In genomic region chr1:115814685-115815398, GRCh38 we compare ENCODE assay signal across 24 cellular contexts. TPM values are rescaled to one million over a fixed set of nuclear protein-coding genes. Genes with fewer than 3 reads are reported as not detected.
DNase-seq lines count a peak whose midpoint lies in the region; ATAC-seq, FAIRE-seq and TF ChIP-seq lines count a peak whose summit lies in the region.
"Had no signal": no experiment of that assay in that cellular context is flagged by ENCODE, and none has a peak within 500 bp of the region (broad histone marks: within the 10 kb centered on the region; RNA-seq: fewer than 3 reads in every experiment).

No MANE protein-coding gene starts in this region.

- TF ChIP-seq POLR2A in thyroid gland (IDR thresholded peaks at IDR 0.05) (no peak), suprapubic skin (IDR thresholded peaks at IDR 0.05) (no peak)

- no peak overlapping the region for H3K4me3 ChIP-seq in RWPE2 (ENCODE audit: severe bottlenecking)
- no peak overlapping the region for H3K4me3 ChIP-seq in esophagus (ENCODE audit: low read depth in 1 of 2, low read length in 2 of 2)
- H3K4me3 ChIP-seq in keratinocyte (ENCODE audit: control insufficient read depth in 2 of 3, extremely low read depth in 1 of 3, insufficient read depth in 2 of 3, low read depth in 1 of 3, low read length in 3 of 3), result no peak overlapping the region
- no peak overlapping the region for H3K4me3 ChIP-seq in Karpas-422 (ENCODE audit: low read length)
- H3K4me3 ChIP-seq in thyroid gland (replicated peaks in 1 of 3), result no peak overlapping the region
- no peak overlapping the region for H3K4me3 ChIP-seq in suprapubic skin
- H3K4me3 ChIP-seq: A549, GM23248 had no signal

- TF ChIP-seq CTCF in RWPE2 (IDR thresholded peaks at IDR 0.05; ENCODE audit: poor library complexity, severe bottlenecking) (no peak), keratinocyte (optimal IDR thresholded peaks at IDR 0.05 in 1 of 3, IDR thresholded peaks at IDR 0.05 in 1 of 3, conservative IDR thresholded peaks at IDR 0.05 in 1 of 3; ENCODE audit: extremely low read depth in 1 of 3, insufficient read depth in 2 of 3, low read length in 3 of 3) (no peak), thyroid gland (IDR thresholded peaks at IDR 0.05) (no peak), suprapubic skin (IDR thresholded peaks at IDR 0.05) (no peak)

- ATAC-seq in RWPE2 (ENCODE audit: low read depth), result peak; percentile 72
- ATAC-seq: A549; CD8-positive, alpha-beta T cell; HCT116 had no signal

- TF ChIP-seq EP300 in suprapubic skin (IDR thresholded peaks at IDR 0.05), result no peak

- no peaks in the 10 kb centered on the region for H3K79me2 ChIP-seq in keratinocyte (ENCODE audit: control insufficient read depth, insufficient read depth, low read length)
- H3K79me2 ChIP-seq in Karpas-422 (ENCODE audit: low read length), result no peaks in the 10 kb centered on the region

- intact Hi-C loops in thyroid gland (cut with DNase I), result no loop called here

- FAIRE-seq in keratinocyte (lab: Jason Lieb, UNC) (peak; percentile 95), urothelium cell line (lab: Jason Lieb, UNC) (peak; percentile 59)
- FAIRE-seq: A549, D721Med, G401.6, GM12891, GM19239, H54 had no signal

- H3K27me3 ChIP-seq in RWPE2 (ENCODE audit: insufficient read depth, poor library complexity, severe bottlenecking) (no peaks in the 10 kb centered on the region), esophagus (ENCODE audit: control insufficient read depth in 1 of 2, insufficient read depth in 2 of 2, low read length in 2 of 2) (no peaks in the 10 kb centered on the region), keratinocyte (ENCODE audit: control insufficient read depth, extremely low read depth, insufficient read depth, low read length) (no peaks in the 10 kb centered on the region), Karpas-422 (ENCODE audit: low read length) (no peaks in the 10 kb centered on the region), thyroid gland (no peaks in the 10 kb centered on the region), suprapubic skin (no peaks in the 10 kb centered on the region)

- H3K9me1 ChIP-seq in keratinocyte (ENCODE audit: control insufficient read depth, extremely low read depth, insufficient read depth, low read length), result no peaks in the 10 kb centered on the region

- dilution Hi-C loops in keratinocyte (cut with MboI; ENCODE audit: extremely low pct_ligation_motif_present, low sequenced_read_pairs), result loop anchor here (25.0 kb wide), 1 partner anchor 172 kb away; the partner anchor contains the start of gene SLC22A15

- H3K4me2 ChIP-seq in keratinocyte (ENCODE audit: control insufficient read depth, extremely low read depth, insufficient read depth, low read depth, low read length) (peak overlapping the region; percentile 43), Karpas-422 (ENCODE audit: low read depth, low read length, poor library complexity, severe bottlenecking) (no peak overlapping the region)
- H3K4me2 ChIP-seq: A549 had no signal

- H4K20me1 ChIP-seq in keratinocyte (ENCODE audit: control insufficient read depth, extremely low read depth, insufficient read depth, low read length), result no peaks in the 10 kb centered on the region
- H4K20me1 ChIP-seq in Karpas-422 (ENCODE audit: insufficient read depth, low read depth, low read length), result no peaks in the 10 kb centered on the region

- H3K9me3 ChIP-seq in RWPE2 (ENCODE audit: severe bottlenecking) (peaks cover 2% of the 10 kb centered on the region), esophagus (ENCODE audit: control insufficient read depth in 2 of 2, insufficient read depth in 1 of 2, low read depth in 1 of 2, low read length in 1 of 2) (no peaks in the 10 kb centered on the region), keratinocyte (ENCODE audit: control insufficient read depth, low read depth, low read length) (no peaks in the 10 kb centered on the region), Karpas-422 (ENCODE audit: low read length) (no peaks in the 10 kb centered on the region), thyroid gland (no peaks in the 10 kb centered on the region), suprapubic skin (no peaks in the 10 kb centered on the region)
- H3K9me3 ChIP-seq: A549 had no signal

- H3K4me1 ChIP-seq in RWPE2 (ENCODE audit: insufficient read depth, poor library complexity, severe bottlenecking), result peaks cover 16% of the 10 kb centered on the region
- peaks cover 2 to 3% of the 10 kb centered on the region in 2 donors for H3K4me1 ChIP-seq in esophagus (ENCODE audit: control insufficient read depth in 2 of 2, insufficient read depth in 2 of 2, low read length in 1 of 2)
- peaks cover 23% of the 10 kb centered on the region for H3K4me1 ChIP-seq in keratinocyte (ENCODE audit: control insufficient read depth, extremely low read depth, insufficient read depth, low read length)
- H3K4me1 ChIP-seq in Karpas-422 (ENCODE audit: low read length), result no peaks in the 10 kb centered on the region
- H3K4me1 ChIP-seq in thyroid gland, result no peaks in the 10 kb centered on the region
- peaks cover 23% of the 10 kb centered on the region for H3K4me1 ChIP-seq in suprapubic skin
- H3K4me1 ChIP-seq: A549 had no signal

- no peaks in the 10 kb centered on the region for H3K36me3 ChIP-seq in RWPE2 (ENCODE audit: low read depth)
- no peaks in the 10 kb centered on the region for H3K36me3 ChIP-seq in esophagus (ENCODE audit: control insufficient read depth in 2 of 2, insufficient read depth in 2 of 2, low read length in 1 of 2)
- H3K36me3 ChIP-seq in keratinocyte (ENCODE audit: control insufficient read depth in 2 of 2, extremely low read depth in 1 of 2, insufficient read depth in 2 of 2, low read length in 2 of 2), result no peaks in the 10 kb centered on the region
- no peaks in the 10 kb centered on the region for H3K36me3 ChIP-seq in Karpas-422 (ENCODE audit: insufficient read depth, low read length)
- no peaks in the 10 kb centered on the region for H3K36me3 ChIP-seq in thyroid gland
- no peaks in the 10 kb centered on the region for H3K36me3 ChIP-seq in suprapubic skin

- no peaks in the 10 kb centered on the region for H3K9me2 ChIP-seq in Karpas-422 (replicated peaks; ENCODE audit: insufficient read depth, low read length)

- peak overlapping the region; percentile 28 for H3K27ac ChIP-seq in RWPE2 (ENCODE audit: poor library complexity, severe bottlenecking)
- peak overlapping the region; percentile 31 to 48 for H3K27ac ChIP-seq in esophagus (ENCODE audit: low read depth in 2 of 2, low read length in 1 of 2)
- H3K27ac ChIP-seq in keratinocyte (ENCODE audit: control insufficient read depth, insufficient read depth, low read length), result peak overlapping the region; percentile 46
- H3K27ac ChIP-seq in Karpas-422 (ENCODE audit: low read length), result no peak overlapping the region
- H3K27ac ChIP-seq in thyroid gland, result no peak overlapping the region
- no peak overlapping the region for H3K27ac ChIP-seq in suprapubic skin
- H3K27ac ChIP-seq: A549, GM23248 had no signal

- WGBS in esophagus, 2 donors, result 35 to 52% methylated on average over 4 of the region's 4 CpGs
- WGBS in thyroid gland, 2 donors, result 59 to 67% methylated on average over 3 to 4 of the region's 4 CpGs
- WGBS in suprapubic skin, result 43% methylated on average over 4 of the region's 4 CpGs

- DNase-seq in RWPE2 (ENCODE audit: low spot score) (no peak), keratinocyte (ENCODE audit: low read depth, low spot score) (no peak), urothelium cell line (ENCODE audit: low spot score) (no peak), Karpas-422 (no peak), thyroid gland (no peak), suprapubic skin (ENCODE audit: low spot score in 2 of 2) (no peak)
- DNase-seq: CD8-positive, alpha-beta T cell; COR-L47; DMS153; DMS79 treated with DMSO at 0.1 percent for 48 hours; EL; GM23248; IMR-90 had no signal

- peak overlapping the region; percentile 34 for H2AFZ ChIP-seq in keratinocyte (ENCODE audit: control insufficient read depth, low read length)
- H2AFZ ChIP-seq in Karpas-422 (ENCODE audit: low read length), result no peak overlapping the region
- H2AFZ ChIP-seq: GM23248 had no signal

- H3K9ac ChIP-seq in keratinocyte (ENCODE audit: control insufficient read depth, extremely low read depth, insufficient read depth, low read length) (no peak overlapping the region), Karpas-422 (ENCODE audit: low read length) (no peak overlapping the region)
- H3K9ac ChIP-seq: GM23248 had no signal

RNA-seq across cellular contexts. Expression of gene NHLH2, which starts 26.1 kb away (rescaled TPM):
- 1 to 10 TPM; 1.3 to 1.8 TPM for polyA plus RNA-seq in esophagus
- 0.19 to 0.27 TPM (median 0.21 TPM) in 3 replicates for polyA plus RNA-seq in keratinocyte
- 0.25 TPM for polyA plus RNA-seq in keratinocyte (2011; ENCODE audit: low read depth)
- 0.13 TPM in 2 replicates for polyA plus RNA-seq in keratinocyte (2011; cell fraction: cytosol; rRNA removed)
- 0.59 and 0.63 TPM in 2 replicates for polyA plus RNA-seq in keratinocyte (2011; cell fraction: nucleus; rRNA removed)
- 0.39 and 0.79 TPM in 2 replicates for polyA plus RNA-seq in keratinocyte (2012; ENCODE audit: low replicate concordance)
- polyA minus RNA-seq in keratinocyte, result 0.16 TPM in 1 of 3 replicates, not detected in the others
- not detected for polyA minus RNA-seq in keratinocyte (2011; cell fraction: cytosol; rRNA and poly(A)+ RNA removed)
- 0.11 and 0.16 TPM in 2 replicates for polyA minus RNA-seq in keratinocyte (2011; cell fraction: nucleus; rRNA and poly(A)+ RNA removed)
- total RNA-seq in Karpas-422 (2014; rRNA removed; shearing (Covaris generic); ENCODE audit: low replicate concordance), result not detected in 2 replicates
- total RNA-seq in thyroid gland, result not detected
- total RNA-seq in suprapubic skin, result 1 to 10 TPM; 1.1 to 1.8 (median 1.6) TPM
- total RNA-seq: CD8-positive, alpha-beta T cell; GM23248; IMR-90 had no signal
- polyA plus RNA-seq: A549, AG04450, BJ, CD14-positive monocyte, IMR-90 had no signal

RNA-seq across cellular contexts. Expression of gene CASQ2, which starts 46.3 kb away (rescaled TPM):
- 1 to 10 TPM; 2.2 to 6.7 TPM for polyA plus RNA-seq in esophagus
- 0.02 to 0.06 TPM (median 0.04 TPM) in 3 replicates for polyA plus RNA-seq in keratinocyte
- not detected for polyA plus RNA-seq in keratinocyte (2011; ENCODE audit: low read depth)
- polyA plus RNA-seq in keratinocyte (2011; cell fraction: cytosol; rRNA removed), result 0.03 and 0.04 TPM in 2 replicates
- 0.09 TPM in 1 of 2 replicates, not detected in the other for polyA plus RNA-seq in keratinocyte (2011; cell fraction: nucleus; rRNA removed)
- not detected in 2 replicates for polyA plus RNA-seq in keratinocyte (2012; ENCODE audit: low replicate concordance)
- polyA minus RNA-seq in keratinocyte, result 0.10 TPM in 1 of 3 replicates, not detected in the others
- polyA minus RNA-seq in keratinocyte (2011; cell fraction: cytosol; rRNA and poly(A)+ RNA removed), result not detected
- not detected in 2 replicates for polyA minus RNA-seq in keratinocyte (2011; cell fraction: nucleus; rRNA and poly(A)+ RNA removed)
- not detected in 2 replicates for total RNA-seq in Karpas-422 (2014; rRNA removed; shearing (Covaris generic); ENCODE audit: low replicate concordance)
- 1 to 10 TPM; 1.1 to 3.9 (median 1.5) TPM for total RNA-seq in thyroid gland
- 1 to 10 TPM; 1.5 to 3.6 (median 2.5) TPM for total RNA-seq in suprapubic skin
- total RNA-seq: CD8-positive, alpha-beta T cell; GM23248; IMR-90 had no signal
- polyA plus RNA-seq: A549, AG04450, BJ, CD14-positive monocyte, GM23248, IMR-90 had no signal

Comparison
In these comparisons a context has a peak if more than half of its experiments do, and no peak if none do; other contexts are left out.
1. H3K27ac ChIP-seq: peak in RWPE2 (single experiment), esophagus (2 of 2) and keratinocyte (single experiment); none in Karpas-422 (single experiment), thyroid gland (0 of 3) and suprapubic skin (single experiment).